1 cellular context compared by ENCODE assay signal in genomic region chr22:32622762-32623147, GRCh38.
TF ChIP-seq lines count a peak whose summit lies in the region.

No MANE protein-coding gene starts in this region.

TF ChIP-seq in WTC11, 78 proteins besides CTCF, POLR2A, EP300 and RAD21 (continued from another document):
- TF ChIP-seq, protein P1, sequence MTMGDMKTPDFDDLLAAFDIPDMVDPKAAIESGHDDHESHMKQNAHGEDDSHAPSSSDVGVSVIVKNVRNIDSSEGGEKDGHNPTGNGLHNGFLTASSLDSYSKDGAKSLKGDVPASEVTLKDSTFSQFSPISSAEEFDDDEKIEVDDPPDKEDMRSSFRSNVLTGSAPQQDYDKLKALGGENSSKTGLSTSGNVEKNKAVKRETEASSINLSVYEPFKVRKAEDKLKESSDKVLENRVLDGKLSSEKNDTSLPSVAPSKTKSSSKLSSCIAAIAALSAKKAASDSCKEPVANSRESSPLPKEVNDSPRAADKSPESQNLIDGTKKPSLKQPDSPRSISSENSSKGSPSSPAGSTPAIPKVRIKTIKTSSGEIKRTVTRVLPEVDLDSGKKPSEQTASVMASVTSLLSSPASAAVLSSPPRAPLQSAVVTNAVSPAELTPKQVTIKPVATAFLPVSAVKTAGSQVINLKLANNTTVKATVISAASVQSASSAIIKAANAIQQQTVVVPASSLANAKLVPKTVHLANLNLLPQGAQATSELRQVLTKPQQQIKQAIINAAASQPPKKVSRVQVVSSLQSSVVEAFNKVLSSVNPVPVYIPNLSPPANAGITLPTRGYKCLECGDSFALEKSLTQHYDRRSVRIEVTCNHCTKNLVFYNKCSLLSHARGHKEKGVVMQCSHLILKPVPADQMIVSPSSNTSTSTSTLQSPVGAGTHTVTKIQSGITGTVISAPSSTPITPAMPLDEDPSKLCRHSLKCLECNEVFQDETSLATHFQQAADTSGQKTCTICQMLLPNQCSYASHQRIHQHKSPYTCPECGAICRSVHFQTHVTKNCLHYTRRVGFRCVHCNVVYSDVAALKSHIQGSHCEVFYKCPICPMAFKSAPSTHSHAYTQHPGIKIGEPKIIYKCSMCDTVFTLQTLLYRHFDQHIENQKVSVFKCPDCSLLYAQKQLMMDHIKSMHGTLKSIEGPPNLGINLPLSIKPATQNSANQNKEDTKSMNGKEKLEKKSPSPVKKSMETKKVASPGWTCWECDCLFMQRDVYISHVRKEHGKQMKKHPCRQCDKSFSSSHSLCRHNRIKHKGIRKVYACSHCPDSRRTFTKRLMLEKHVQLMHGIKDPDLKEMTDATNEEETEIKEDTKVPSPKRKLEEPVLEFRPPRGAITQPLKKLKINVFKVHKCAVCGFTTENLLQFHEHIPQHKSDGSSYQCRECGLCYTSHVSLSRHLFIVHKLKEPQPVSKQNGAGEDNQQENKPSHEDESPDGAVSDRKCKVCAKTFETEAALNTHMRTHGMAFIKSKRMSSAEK (CRISPR knock-in tag; IDR thresholded peaks at IDR 0.05; ENCODE audit: borderline replicate concordance): no peak
- TF ChIP-seq ZNF121 (CRISPR knock-in tag; IDR thresholded peaks at IDR 0.05) (no peak), JUN (CRISPR knock-in tag; IDR thresholded peaks at IDR 0.05) (no peak), ZNF232 (CRISPR knock-in tag; IDR thresholded peaks at IDR 0.05) (no peak), SP1 (CRISPR knock-in tag; conservative IDR thresholded peaks at IDR 0.05) (no peak), TEAD1 (CRISPR knock-in tag; IDR thresholded peaks at IDR 0.05) (no peak), MXD4 (CRISPR knock-in tag; IDR thresholded peaks at IDR 0.05; ENCODE audit: borderline replicate concordance) (no peak)
